20 cellular contexts compared by ENCODE assay signal in the genomic region with DNA sequence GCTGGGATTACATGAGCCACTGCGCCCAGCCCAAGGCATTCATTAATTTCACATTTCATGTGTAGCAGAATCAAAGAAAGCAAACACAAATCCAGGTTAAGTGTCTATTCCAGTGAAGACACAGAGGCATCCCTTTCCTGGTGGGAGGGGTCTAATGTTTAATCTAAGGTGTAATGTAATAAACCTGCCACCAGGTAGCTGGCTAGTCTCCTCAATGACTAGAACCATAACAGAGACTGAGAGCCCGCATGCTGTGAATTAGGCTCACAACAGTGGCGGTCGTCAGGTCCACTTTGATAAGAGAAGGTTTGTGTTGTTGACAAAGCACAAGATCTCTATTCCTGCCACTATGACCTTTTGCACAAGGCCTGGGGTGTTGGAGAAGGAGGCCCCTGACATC.
"Had no signal": no experiment of that assay in that cellular context is flagged by ENCODE, and none has a peak within 500 bp of the region (broad histone marks: within the 10 kb centered on the region; RNA-seq: fewer than 3 reads in every experiment).

No MANE protein-coding gene starts in this region.

- H3K9me3 Mint-ChIP-seq: activated naive CD4-positive, alpha-beta T cell treated with anti-CD3 and anti-CD28 coated beads for 36 hours; activated naive CD8-positive, alpha-beta T cell treated with anti-CD3 and anti-CD28 coated beads, Interleukin-2, amount 10 ng/mL, durations not matched to agents 7 days and 5 days; immature natural killer cell; natural killer cell treated with Interleukin-12 subunit alpha and Interleukin-12 subunit beta and Interleukin-15 and Interleukin-18, amount 100 ng/mL, for 72 hours; stimulated activated effector memory CD8-positive, alpha-beta T cell treated with anti-CD3 and anti-CD28 coated beads, Interleukin-12 subunit alpha, Interleukin-12 subunit beta, amount 100 ng/mL, for 72 hours; stimulated activated naive CD8-positive, alpha-beta T cell treated with anti-CD3 and anti-CD28 coated beads, Interleukin-15, amount 100 ng/mL, for 72 hours; T-helper 2 cell treated with Interferon-gamma antibody and Interleukin-4, amounts not matched to agents 5 μg/mL and 100 μg/mL, for 36 hours had no signal

- ATAC-seq: foreskin keratinocyte; left lung; natural killer cell treated with Interleukin-12 subunit alpha and Interleukin-12 subunit beta and Interleukin-15 and Interleukin-18, amount 100 ng/mL, for 72 hours; right cardiac atrium; stimulated activated effector memory CD8-positive, alpha-beta T cell treated with anti-CD3 and anti-CD28 coated beads, Interleukin-12 subunit alpha, Interleukin-12 subunit beta, amount 100 ng/mL, for 72 hours; stimulated activated naive CD8-positive, alpha-beta T cell treated with anti-CD3 and anti-CD28 coated beads, Interleukin-15, amount 100 ng/mL, for 72 hours had no signal

- DNase-seq: activated CD4-positive, alpha-beta T cell treated with anti-CD3 and anti-CD28 coated beads, Interleukin-2, amount 50 U/mL, for 4 hours; activated CD8-positive, alpha-beta memory T cell treated with anti-CD3 and anti-CD28 coated beads, Interleukin-2, amount 50 U/mL, for 48 hours; activated effector memory CD4-positive, alpha-beta T cell treated with Interleukin-2 at 50 U/mL for 16 hours; activated naive CD4-positive, alpha-beta T cell treated with anti-CD3 and anti-CD28 coated beads for 36 hours; activated naive CD8-positive, alpha-beta T cell treated with anti-CD3 and anti-CD28 coated beads, Interleukin-2, amount 10 ng/mL, durations not matched to agents 7 days and 5 days; activated T-cell treated with anti-CD3 and anti-CD28 coated beads, Interleukin-2, amount 50 U/mL, for 48 hours; amniotic stem cell; cortex of kidney; foreskin keratinocyte; immature natural killer cell; kidney glomerular epithelial cell; left lung; right cardiac atrium; stimulated activated CD4-positive, alpha-beta T cell treated with anti-CD3 and anti-CD28 coated beads, Interleukin-1b, Interleukin-23, amount 100 ng/mL, for 48 hours; stimulated activated naive CD8-positive, alpha-beta T cell treated with anti-CD3 and anti-CD28 coated beads, Interleukin-15, amount 100 ng/mL, for 72 hours; SW 1271; tibial artery had no signal

- H3K27ac Mint-ChIP-seq: activated naive CD4-positive, alpha-beta T cell treated with anti-CD3 and anti-CD28 coated beads for 36 hours; activated naive CD8-positive, alpha-beta T cell treated with anti-CD3 and anti-CD28 coated beads, Interleukin-2, amount 10 ng/mL, durations not matched to agents 7 days and 5 days; immature natural killer cell; natural killer cell treated with Interleukin-12 subunit alpha and Interleukin-12 subunit beta and Interleukin-15 and Interleukin-18, amount 100 ng/mL, for 72 hours; stimulated activated effector memory CD8-positive, alpha-beta T cell treated with anti-CD3 and anti-CD28 coated beads, Interleukin-12 subunit alpha, Interleukin-12 subunit beta, amount 100 ng/mL, for 72 hours; stimulated activated naive CD8-positive, alpha-beta T cell treated with anti-CD3 and anti-CD28 coated beads, Interleukin-15, amount 100 ng/mL, for 72 hours; T-helper 2 cell treated with Interferon-gamma antibody and Interleukin-4, amounts not matched to agents 5 μg/mL and 100 μg/mL, for 36 hours had no signal

- H3K4me3 Mint-ChIP-seq: activated naive CD4-positive, alpha-beta T cell treated with anti-CD3 and anti-CD28 coated beads for 36 hours; activated naive CD8-positive, alpha-beta T cell treated with anti-CD3 and anti-CD28 coated beads, Interleukin-2, amount 10 ng/mL, durations not matched to agents 7 days and 5 days; immature natural killer cell; natural killer cell treated with Interleukin-12 subunit alpha and Interleukin-12 subunit beta and Interleukin-15 and Interleukin-18, amount 100 ng/mL, for 72 hours; stimulated activated effector memory CD8-positive, alpha-beta T cell treated with anti-CD3 and anti-CD28 coated beads, Interleukin-12 subunit alpha, Interleukin-12 subunit beta, amount 100 ng/mL, for 72 hours; stimulated activated naive CD8-positive, alpha-beta T cell treated with anti-CD3 and anti-CD28 coated beads, Interleukin-15, amount 100 ng/mL, for 72 hours; T-helper 2 cell treated with Interferon-gamma antibody and Interleukin-4, amounts not matched to agents 5 μg/mL and 100 μg/mL, for 36 hours had no signal

- H3K36me3 Mint-ChIP-seq: immature natural killer cell; natural killer cell treated with Interleukin-12 subunit alpha and Interleukin-12 subunit beta and Interleukin-15 and Interleukin-18, amount 100 ng/mL, for 72 hours; stimulated activated effector memory CD8-positive, alpha-beta T cell treated with anti-CD3 and anti-CD28 coated beads, Interleukin-12 subunit alpha, Interleukin-12 subunit beta, amount 100 ng/mL, for 72 hours had no signal
